ENCODE assay signal across 9 cellular contexts in the genomic region with DNA sequence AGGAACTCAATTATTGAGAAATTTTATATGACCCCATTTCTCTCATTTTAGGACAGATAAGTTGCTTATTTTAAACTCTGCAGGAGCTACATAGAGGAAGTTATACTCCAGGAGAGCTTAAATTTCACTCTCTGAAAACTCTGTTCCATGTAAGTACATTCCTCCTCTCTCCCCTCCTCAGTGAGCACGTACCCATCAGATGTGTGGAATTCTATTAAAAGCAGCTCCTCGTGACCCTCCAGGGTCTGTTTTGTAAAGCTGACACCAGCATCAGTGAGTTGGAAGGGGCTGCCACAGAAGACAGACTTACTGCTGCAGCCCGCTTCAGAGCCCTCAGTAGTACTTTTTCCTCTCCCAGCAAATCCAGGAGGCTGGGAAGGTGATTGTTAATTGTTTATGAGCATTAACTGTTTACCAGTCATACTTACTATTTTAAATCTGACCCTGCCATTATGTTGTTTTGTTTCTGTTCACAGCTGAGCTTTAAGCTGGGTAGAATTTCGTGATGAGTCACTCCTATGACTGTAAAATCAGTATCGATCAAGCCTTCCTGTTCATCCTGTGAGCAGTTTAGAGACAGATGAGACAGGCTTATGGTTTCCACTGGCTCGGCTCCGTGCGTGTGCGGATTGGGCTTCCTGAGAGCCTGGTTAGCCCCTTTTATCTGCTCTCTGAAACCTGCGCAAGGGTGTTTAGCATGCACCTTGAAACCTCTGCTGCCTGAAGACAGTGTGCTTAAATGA. TPM values are rescaled to one million over a fixed set of nuclear protein-coding genes. Genes with fewer than 3 reads are reported as not detected.
A peak's percentile ranks its signal among the peaks of the same experiment; 100 is the strongest.
DNase-seq lines count a peak whose midpoint lies in the region; ATAC-seq, FAIRE-seq and TF ChIP-seq lines count a peak whose summit lies in the region.
"Had no signal": no experiment of that assay in that cellular context is flagged by ENCODE, and none has a peak within 500 bp of the region (broad histone marks: within the 10 kb centered on the region; RNA-seq: fewer than 3 reads in every experiment).

No MANE protein-coding gene starts in this region.

- peak overlapping the region in 2 of 3 donors; percentile 40 to 41 for H3K9ac ChIP-seq in skeletal muscle tissue (ENCODE audit: low read depth in 1 of 3, low read length in 3 of 3)

- ATAC-seq in GM19455 (IDR thresholded peaks at IDR 0.05; ENCODE audit: unreplicated experiment): peak; percentile 68
- peak; percentile 78 for ATAC-seq in SK-N-SH treated with all-trans-retinoic acid at 6 μM for 48 hours
- ATAC-seq in GM19023 (IDR thresholded peaks at IDR 0.05; ENCODE audit: unreplicated experiment): no peak

- peak overlapping the region; percentile 23 for H3K27ac ChIP-seq in skeletal muscle tissue (ENCODE audit: low read depth, low read length)
- H3K27ac ChIP-seq: HL-60 had no signal

- no peaks in the 10 kb centered on the region for H3K9me3 ChIP-seq in skeletal muscle tissue (ENCODE audit: control insufficient read depth in 3 of 3, low read length in 3 of 3)

- DNase-seq in bronchial epithelial cell (ENCODE audit: low read depth): peak; percentile 91
- no peak for DNase-seq in effector CD8-positive, alpha-beta T cell (lab: John Stamatoyannopoulos, UW)
- no peak for DNase-seq in NCI-H748 treated with DMSO at 0.1 percent for 48 hours (lab: John Stamatoyannopoulos, UW)
- no peak for DNase-seq in T1000 (lab: John Stamatoyannopoulos, UW)

- peaks cover 14 to 37% (median 27%) of the 10 kb centered on the region in 3 donors for H3K4me1 ChIP-seq in skeletal muscle tissue (ENCODE audit: control insufficient read depth in 3 of 3, insufficient read depth in 3 of 3, low read length in 3 of 3)

- FAIRE-seq in bronchial epithelial cell (lab: Jason Lieb, UNC): no peak

- H3K36me3 ChIP-seq in bronchial epithelial cell (ENCODE audit: control insufficient read depth, insufficient read depth, low read length) (peaks cover 1% of the 10 kb centered on the region), skeletal muscle tissue (ENCODE audit: control insufficient read depth in 3 of 3, insufficient read depth in 3 of 3, low read length in 3 of 3) (no peaks in the 10 kb centered on the region)

- H3K27me3 ChIP-seq in bronchial epithelial cell (ENCODE audit: control insufficient read depth, insufficient read depth, low read length): no peaks in the 10 kb centered on the region
- H3K27me3 ChIP-seq in skeletal muscle tissue (ENCODE audit: control insufficient read depth in 3 of 3, insufficient read depth in 3 of 3, low read length in 3 of 3): no peaks in the 10 kb centered on the region

- H3K4me3 ChIP-seq in bronchial epithelial cell (ENCODE audit: low read depth, low read length) (no peak overlapping the region), skeletal muscle tissue (ENCODE audit: low read length in 3 of 3) (peak overlapping the region in 1 of 3 donors; percentile 18)

- no peak for TF ChIP-seq CTCF in bronchial epithelial cell (IDR thresholded peaks at IDR 0.05; ENCODE audit: insufficient read depth, low read length, severe bottlenecking)

TF ChIP-seq in SK-N-SH treated with all-trans-retinoic acid at 6 μM for 48 hours, 23 proteins besides CTCF, POLR2A, EP300 and RAD21 (continues in another document):
- TF ChIP-seq RARB (CRISPR knock-in tag; IDR thresholded peaks at IDR 0.05) (no peak), ARNTL (CRISPR knock-in tag; IDR thresholded peaks at IDR 0.05; ENCODE audit: borderline replicate concordance, low read depth) (no peak), ZNF8 (CRISPR knock-in tag; IDR thresholded peaks at IDR 0.05) (no peak), GLIS3 (CRISPR knock-in tag; IDR thresholded peaks at IDR 0.05) (no peak), ZFP3 (CRISPR knock-in tag; IDR thresholded peaks at IDR 0.05) (no peak), ZC3H10 (CRISPR knock-in tag; IDR thresholded peaks at IDR 0.05) (no peak), ZFP30 (CRISPR knock-in tag; IDR thresholded peaks at IDR 0.05) (no peak), ISL1 (CRISPR knock-in tag; IDR thresholded peaks at IDR 0.05) (no peak), CSDC2 (CRISPR knock-in tag; IDR thresholded peaks at IDR 0.05) (no peak), OSR1 (CRISPR knock-in tag; IDR thresholded peaks at IDR 0.05) (no peak), ZNF565 (CRISPR knock-in tag; conservative IDR thresholded peaks at IDR 0.05; ENCODE audit: low read depth) (no peak)
- TF ChIP-seq, protein P1, sequence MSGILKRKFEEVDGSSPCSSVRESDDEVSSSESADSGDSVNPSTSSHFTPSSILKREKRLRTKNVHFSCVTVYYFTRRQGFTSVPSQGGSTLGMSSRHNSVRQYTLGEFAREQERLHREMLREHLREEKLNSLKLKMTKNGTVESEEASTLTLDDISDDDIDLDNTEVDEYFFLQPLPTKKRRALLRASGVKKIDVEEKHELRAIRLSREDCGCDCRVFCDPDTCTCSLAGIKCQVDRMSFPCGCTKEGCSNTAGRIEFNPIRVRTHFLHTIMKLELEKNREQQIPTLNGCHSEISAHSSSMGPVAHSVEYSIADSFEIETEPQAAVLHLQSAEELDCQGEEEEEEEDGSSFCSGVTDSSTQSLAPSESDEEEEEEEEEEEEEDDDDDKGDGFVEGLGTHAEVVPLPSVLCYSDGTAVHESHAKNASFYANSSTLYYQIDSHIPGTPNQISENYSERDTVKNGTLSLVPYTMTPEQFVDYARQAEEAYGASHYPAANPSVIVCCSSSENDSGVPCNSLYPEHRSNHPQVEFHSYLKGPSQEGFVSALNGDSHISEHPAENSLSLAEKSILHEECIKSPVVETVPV (CRISPR knock-in tag; IDR thresholded peaks at IDR 0.05): no peak
- TF ChIP-seq, protein P2, sequence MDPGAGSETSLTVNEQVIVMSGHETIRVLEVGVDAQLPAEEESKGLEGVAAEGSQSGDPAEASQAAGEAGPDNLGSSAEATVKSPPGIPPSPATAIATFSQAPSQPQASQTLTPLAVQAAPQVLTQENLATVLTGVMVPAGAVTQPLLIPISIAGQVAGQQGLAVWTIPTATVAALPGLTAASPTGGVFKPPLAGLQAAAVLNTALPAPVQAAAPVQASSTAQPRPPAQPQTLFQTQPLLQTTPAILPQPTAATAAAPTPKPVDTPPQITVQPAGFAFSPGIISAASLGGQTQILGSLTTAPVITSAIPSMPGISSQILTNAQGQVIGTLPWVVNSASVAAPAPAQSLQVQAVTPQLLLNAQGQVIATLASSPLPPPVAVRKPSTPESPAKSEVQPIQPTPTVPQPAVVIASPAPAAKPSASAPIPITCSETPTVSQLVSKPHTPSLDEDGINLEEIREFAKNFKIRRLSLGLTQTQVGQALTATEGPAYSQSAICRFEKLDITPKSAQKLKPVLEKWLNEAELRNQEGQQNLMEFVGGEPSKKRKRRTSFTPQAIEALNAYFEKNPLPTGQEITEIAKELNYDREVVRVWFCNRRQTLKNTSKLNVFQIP (CRISPR knock-in tag; IDR thresholded peaks at IDR 0.05; ENCODE audit: borderline replicate concordance, low read depth): no peak
- TF ChIP-seq, protein P3, sequence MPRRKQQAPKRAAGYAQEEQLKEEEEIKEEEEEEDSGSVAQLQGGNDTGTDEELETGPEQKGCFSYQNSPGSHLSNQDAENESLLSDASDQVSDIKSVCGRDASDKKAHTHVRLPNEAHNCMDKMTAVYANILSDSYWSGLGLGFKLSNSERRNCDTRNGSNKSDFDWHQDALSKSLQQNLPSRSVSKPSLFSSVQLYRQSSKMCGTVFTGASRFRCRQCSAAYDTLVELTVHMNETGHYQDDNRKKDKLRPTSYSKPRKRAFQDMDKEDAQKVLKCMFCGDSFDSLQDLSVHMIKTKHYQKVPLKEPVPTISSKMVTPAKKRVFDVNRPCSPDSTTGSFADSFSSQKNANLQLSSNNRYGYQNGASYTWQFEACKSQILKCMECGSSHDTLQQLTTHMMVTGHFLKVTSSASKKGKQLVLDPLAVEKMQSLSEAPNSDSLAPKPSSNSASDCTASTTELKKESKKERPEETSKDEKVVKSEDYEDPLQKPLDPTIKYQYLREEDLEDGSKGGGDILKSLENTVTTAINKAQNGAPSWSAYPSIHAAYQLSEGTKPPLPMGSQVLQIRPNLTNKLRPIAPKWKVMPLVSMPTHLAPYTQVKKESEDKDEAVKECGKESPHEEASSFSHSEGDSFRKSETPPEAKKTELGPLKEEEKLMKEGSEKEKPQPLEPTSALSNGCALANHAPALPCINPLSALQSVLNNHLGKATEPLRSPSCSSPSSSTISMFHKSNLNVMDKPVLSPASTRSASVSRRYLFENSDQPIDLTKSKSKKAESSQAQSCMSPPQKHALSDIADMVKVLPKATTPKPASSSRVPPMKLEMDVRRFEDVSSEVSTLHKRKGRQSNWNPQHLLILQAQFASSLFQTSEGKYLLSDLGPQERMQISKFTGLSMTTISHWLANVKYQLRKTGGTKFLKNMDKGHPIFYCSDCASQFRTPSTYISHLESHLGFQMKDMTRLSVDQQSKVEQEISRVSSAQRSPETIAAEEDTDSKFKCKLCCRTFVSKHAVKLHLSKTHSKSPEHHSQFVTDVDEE (CRISPR knock-in tag; IDR thresholded peaks at IDR 0.05): no peak
- TF ChIP-seq, protein P4, sequence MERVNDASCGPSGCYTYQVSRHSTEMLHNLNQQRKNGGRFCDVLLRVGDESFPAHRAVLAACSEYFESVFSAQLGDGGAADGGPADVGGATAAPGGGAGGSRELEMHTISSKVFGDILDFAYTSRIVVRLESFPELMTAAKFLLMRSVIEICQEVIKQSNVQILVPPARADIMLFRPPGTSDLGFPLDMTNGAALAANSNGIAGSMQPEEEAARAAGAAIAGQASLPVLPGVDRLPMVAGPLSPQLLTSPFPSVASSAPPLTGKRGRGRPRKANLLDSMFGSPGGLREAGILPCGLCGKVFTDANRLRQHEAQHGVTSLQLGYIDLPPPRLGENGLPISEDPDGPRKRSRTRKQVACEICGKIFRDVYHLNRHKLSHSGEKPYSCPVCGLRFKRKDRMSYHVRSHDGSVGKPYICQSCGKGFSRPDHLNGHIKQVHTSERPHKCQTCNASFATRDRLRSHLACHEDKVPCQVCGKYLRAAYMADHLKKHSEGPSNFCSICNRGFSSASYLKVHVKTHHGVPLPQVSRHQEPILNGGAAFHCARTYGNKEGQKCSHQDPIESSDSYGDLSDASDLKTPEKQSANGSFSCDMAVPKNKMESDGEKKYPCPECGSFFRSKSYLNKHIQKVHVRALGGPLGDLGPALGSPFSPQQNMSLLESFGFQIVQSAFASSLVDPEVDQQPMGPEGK (CRISPR knock-in tag; IDR thresholded peaks at IDR 0.05; ENCODE audit: borderline replicate concordance): no peak
- TF ChIP-seq, protein P5, sequence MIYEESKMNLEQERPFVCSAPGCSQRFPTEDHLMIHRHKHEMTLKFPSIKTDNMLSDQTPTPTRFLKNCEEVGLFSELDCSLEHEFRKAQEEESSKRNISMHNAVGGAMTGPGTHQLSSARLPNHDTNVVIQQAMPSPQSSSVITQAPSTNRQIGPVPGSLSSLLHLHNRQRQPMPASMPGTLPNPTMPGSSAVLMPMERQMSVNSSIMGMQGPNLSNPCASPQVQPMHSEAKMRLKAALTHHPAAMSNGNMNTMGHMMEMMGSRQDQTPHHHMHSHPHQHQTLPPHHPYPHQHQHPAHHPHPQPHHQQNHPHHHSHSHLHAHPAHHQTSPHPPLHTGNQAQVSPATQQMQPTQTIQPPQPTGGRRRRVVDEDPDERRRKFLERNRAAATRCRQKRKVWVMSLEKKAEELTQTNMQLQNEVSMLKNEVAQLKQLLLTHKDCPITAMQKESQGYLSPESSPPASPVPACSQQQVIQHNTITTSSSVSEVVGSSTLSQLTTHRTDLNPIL (CRISPR knock-in tag; IDR thresholded peaks at IDR 0.05; ENCODE audit: low read depth): no peak

RNA-seq across cellular contexts. Expression of a gene that starts 20.4 kb away (rescaled TPM):
- total RNA-seq in bronchial epithelial cell (23.2 and 39.5 TPM in 2 replicates), skeletal muscle tissue (25.6 TPM)
